In genomic region chr11:34601085-34601444, GRCh38 we compare ENCODE assay signal across 15 cellular contexts. TPM values are rescaled to one million over a fixed set of nuclear protein-coding genes. Genes with fewer than 3 reads are reported as not detected.
DNase-seq lines count a peak whose midpoint lies in the region; FAIRE-seq and TF ChIP-seq lines count a peak whose summit lies in the region.
"Had no signal": no experiment of that assay in that cellular context is flagged by ENCODE, and none has a peak within 500 bp of the region (broad histone marks: within the 10 kb centered on the region; RNA-seq: fewer than 3 reads in every experiment).

No MANE protein-coding gene starts in this region.

- H3K4me3 ChIP-seq in duodenal mucosa (ENCODE audit: low read depth in 1 of 2, low read length in 2 of 2) = peak overlapping the region; percentile 24 to 29
- no peak overlapping the region for H3K4me3 ChIP-seq in liver (ENCODE audit: low read depth in 1 of 3, low read length in 3 of 3)
- no peak overlapping the region for H3K4me3 ChIP-seq in small intestine (ENCODE audit: low read depth in 1 of 2, low read length in 2 of 2)
- H3K4me3 ChIP-seq: gastrocnemius medialis had no signal

- 49% methylated on average over 2 of the region's 2 CpGs for WGBS in liver
- WGBS in small intestine, 3 donors = 18 to 32% (median 28%) methylated on average over 2 of the region's 2 CpGs

- H3K9me3 ChIP-seq in duodenal mucosa (ENCODE audit: control insufficient read depth in 1 of 2, low read length in 2 of 2) (no peaks in the 10 kb centered on the region), liver (ENCODE audit: control insufficient read depth in 4 of 4, low read length in 3 of 4) (no peaks in the 10 kb centered on the region), small intestine (ENCODE audit: control insufficient read depth, low read depth) (no peaks in the 10 kb centered on the region)
- H3K9me3 ChIP-seq: gastrocnemius medialis had no signal

- H3K4me1 ChIP-seq in duodenal mucosa (ENCODE audit: control insufficient read depth in 1 of 2, insufficient read depth in 2 of 2, low read length in 2 of 2) = peaks cover 64 to 81% of the 10 kb centered on the region in 2 donors
- H3K4me1 ChIP-seq in liver (ENCODE audit: control insufficient read depth in 4 of 4, insufficient read depth in 4 of 4, low read length in 3 of 4) = peaks cover 2 to 15% (median 11%) of the 10 kb centered on the region in 4 donors
- H3K4me1 ChIP-seq in small intestine (ENCODE audit: control insufficient read depth in 2 of 2, insufficient read depth in 1 of 2, low read depth in 1 of 2, low read length in 1 of 2) = peaks cover 14 to 20% of the 10 kb centered on the region in 2 donors
- H3K4me1 ChIP-seq: gastrocnemius medialis had no signal

- H3K27me3 ChIP-seq in duodenal mucosa (ENCODE audit: control insufficient read depth in 1 of 2, insufficient read depth in 2 of 2, low read length in 2 of 2) (no peaks in the 10 kb centered on the region), liver (ENCODE audit: control insufficient read depth in 4 of 4, insufficient read depth in 4 of 4, low read length in 3 of 4) (no peaks in the 10 kb centered on the region), small intestine (ENCODE audit: control insufficient read depth in 2 of 2, insufficient read depth in 2 of 2, low read length in 2 of 2) (no peaks in the 10 kb centered on the region)

- FAIRE-seq in small intestine (lab: Jason Lieb, UNC) = no peak

- H3K27ac ChIP-seq in duodenal mucosa (ENCODE audit: low read depth, low read length) (peak overlapping the region; percentile 94), liver (ENCODE audit: low read depth in 1 of 2, low read length in 2 of 2) (no peak overlapping the region), small intestine (ENCODE audit: low read depth in 1 of 2, low read length in 1 of 2) (peak overlapping the region; percentile 93 to 97)
- H3K27ac ChIP-seq: gastrocnemius medialis had no signal

- H3K9ac ChIP-seq in duodenal mucosa (ENCODE audit: low read depth in 1 of 2, low read length in 2 of 2) (peak overlapping the region; percentile 60 to 61), liver (ENCODE audit: low read depth in 1 of 2, low read length in 2 of 2) (no peak overlapping the region)

- no peak for TF ChIP-seq RAD21 in liver (IDR thresholded peaks at IDR 0.05)

- H3K36me3 ChIP-seq in duodenal mucosa (ENCODE audit: control insufficient read depth in 1 of 2, insufficient read depth in 2 of 2, low read length in 2 of 2) (no peaks in the 10 kb centered on the region), liver (ENCODE audit: control insufficient read depth in 4 of 4, insufficient read depth in 3 of 4, low read depth in 1 of 4, low read length in 3 of 4) (no peaks in the 10 kb centered on the region), small intestine (ENCODE audit: control insufficient read depth in 2 of 2, insufficient read depth in 2 of 2, low read length in 2 of 2) (no peaks in the 10 kb centered on the region)
- H3K36me3 ChIP-seq: gastrocnemius medialis had no signal

- DNase-seq in NCI-H69 (lab: John Stamatoyannopoulos, UW) (peak; percentile 15), small intestine (no peak), HuH-7.5 (ENCODE audit: low spot score) (no peak), A172 (ENCODE audit: low spot score) (no peak)
- DNase-seq in central memory CD4-positive, alpha-beta T cell = no peak
- no peak for DNase-seq in stimulated activated CD4-positive, alpha-beta T cell treated with anti-CD3 and anti-CD28 coated beads, Interleukin-2, amount 100 ng/mL, for 48 hours
- DNase-seq: activated naive CD4-positive, alpha-beta T cell treated with Interleukin-2 at 50 U/mL for 16 hours; CD4-positive, alpha-beta memory T cell; cerebellar nuclear complex; gastrocnemius medialis; NCI-H1436 treated with DMSO at 0.1 percent for 48 hours; NCI-H524 treated with DMSO at 0.1 percent for 48 hours; SHP77 had no signal

- TF ChIP-seq CTCF in liver (IDR thresholded peaks at IDR 0.05; ENCODE audit: low read depth, low read length, missing input control) = no peak

TF ChIP-seq in liver, 16 proteins besides CTCF, POLR2A, EP300 and RAD21:
- no peak for TF ChIP-seq HNF4A (conservative IDR thresholded peaks at IDR 0.05)
- TF ChIP-seq ZBTB33 (IDR thresholded peaks at IDR 0.05) = no peak
- no peak for TF ChIP-seq EGR1 (IDR thresholded peaks at IDR 0.05; ENCODE audit: low read depth in 2 of 2)
- no peak for TF ChIP-seq FOXA2 (IDR thresholded peaks at IDR 0.05)
- no peak for TF ChIP-seq JUND (IDR thresholded peaks at IDR 0.05)
- TF ChIP-seq ATF3 (IDR thresholded peaks at IDR 0.05) = peak; percentile 1
- no peak for TF ChIP-seq HNF4G (IDR thresholded peaks at IDR 0.05)
- no peak for TF ChIP-seq SP1 (IDR thresholded peaks at IDR 0.05)
- peak; percentile 6 for TF ChIP-seq REST (IDR thresholded peaks at IDR 0.05)

RNA-seq across cellular contexts. Expression of gene EHF, which starts 19.8 kb away (rescaled TPM):
- 1 to 10 TPM; 1.1 to 5.9 TPM for total RNA-seq in liver
- polyA plus RNA-seq in liver = 1 to 10 TPM in 1 of 2 donors, under 1 TPM in 1; 0.85 to 4.1 TPM
- polyA plus RNA-seq in small intestine = 10 to 100 TPM in 2 of 3 donors, 1 to 10 TPM in 1; 7.3 to 54.1 (median 39.4) TPM
- 0.14 TPM in 1 of 2 replicates, not detected in the other for total RNA-seq in A172 (2014; rRNA removed; shearing (Covaris generic))
- total RNA-seq: CD4-positive, alpha-beta memory T cell had no signal
- polyA plus RNA-seq: CD4-positive, alpha-beta memory T cell had no signal

Comparison
In these comparisons a context has a peak if more than half of its experiments do, and no peak if none do; other contexts are left out.
1. H3K27ac ChIP-seq: peak in duodenal mucosa (single experiment) and small intestine (2 of 2); none in liver (0 of 2).
2. H3K4me3 ChIP-seq: peak in duodenal mucosa (2 of 2); none in liver (0 of 3) and small intestine (0 of 2).
3. H3K9ac ChIP-seq: peak in duodenal mucosa (2 of 2); none in liver (0 of 2).